Comparison of ENCODE assay signal across 20 cellular contexts in genomic region chr14:89600950-89601826, GRCh38.
DNase-seq lines count a peak whose midpoint lies in the region; ATAC-seq, FAIRE-seq and TF ChIP-seq lines count a peak whose summit lies in the region.
"Had no signal": no experiment of that assay in that cellular context is flagged by ENCODE, and none has a peak within 500 bp of the region (broad histone marks: within the 10 kb centered on the region; RNA-seq: fewer than 3 reads in every experiment).

No MANE protein-coding gene starts in this region.

- TF ChIP-seq CTCF in BJ (IDR thresholded peaks at IDR 0.05; ENCODE audit: insufficient read depth, low read depth, low read length) (no peak), cardiac fibroblast (IDR thresholded peaks at IDR 0.05; ENCODE audit: low read depth, low read length) (no peak)

- ATAC-seq in GM18502 (IDR thresholded peaks at IDR 0.05; ENCODE audit: poor library complexity, unreplicated experiment), result no peak
- ATAC-seq: activated T-cell treated with anti-CD3 and anti-CD28 coated beads, Interleukin-2, amount 50 U/mL, for 72 hours; lower lobe of right lung; pancreas had no signal

- peak; percentile 72 for DNase-seq in BJ (ENCODE audit: low read depth)
- no peak for DNase-seq in GM12892 (ENCODE audit: insufficient read length)
- peak; percentile 13 to 62 for DNase-seq in cardiac fibroblast (ENCODE audit: low read depth in 2 of 2)
- DNase-seq in islet precursor cell, result peak; percentile 65
- DNase-seq in cerebellum (ENCODE audit: low spot score), result no peak
- DNase-seq in cerebellar nuclear complex (lab: John Stamatoyannopoulos, UW), result no peak
- no peak for DNase-seq in HuH-7.5 (ENCODE audit: low spot score)
- DNase-seq: activated CD8-positive, alpha-beta memory T cell treated with anti-CD3 and anti-CD28 coated beads for 24 hours; activated T-cell treated with anti-CD3 and anti-CD28 coated beads, Interleukin-2, amount 50 U/mL, for 72 hours; brain microvascular endothelial cell; COR-L47; H7; lower lobe of right lung; NCI-H1417 treated with DMSO at 0.1 percent for 48 hours; NCI-H2171; NCI-H774; pancreas; sigmoid colon; stimulated activated naive CD4-positive, alpha-beta T cell had no signal

- CTCF ChIA-PET in BJ (lab: Yijun Ruan, JAX), result interaction anchor here (1.6 to 1.7 kb wide), 2 partner anchors 15 to 114 kb away, joined by 3 read pairs; no protein-coding TSS in a partner anchor

- H3K27me3 ChIP-seq in BJ (ENCODE audit: control insufficient read depth, insufficient read depth, low read length), result no peaks in the 10 kb centered on the region
- H3K27me3 ChIP-seq: brain microvascular endothelial cell, pancreas, sigmoid colon had no signal

- POLR2A ChIA-PET in BJ (lab: Charles Lee), result interaction anchor here (0.6 kb wide), 1 partner anchor 1035 kb away, joined by 4 read pairs; no protein-coding TSS in a partner anchor

- H3K4me3 ChIP-seq in BJ (ENCODE audit: low read depth, low read length), result no peak overlapping the region
- no peak overlapping the region for H3K4me3 ChIP-seq in cardiac fibroblast (replicated peaks in 1 of 2; ENCODE audit: low read depth in 2 of 2, low read length in 2 of 2)
- H3K4me3 ChIP-seq: lower lobe of right lung, pancreas, sigmoid colon had no signal

- no peak for TF ChIP-seq POLR2A in GM12892 (IDR thresholded peaks at IDR 0.05; ENCODE audit: low read depth, low read length)

- FAIRE-seq in GM12892 (lab: Jason Lieb, UNC), result peak; percentile 79
- FAIRE-seq: pancreas had no signal

- H3K36me3 ChIP-seq in BJ (ENCODE audit: control insufficient read depth, insufficient read depth, low read length), result no peaks in the 10 kb centered on the region
- H3K36me3 ChIP-seq: brain microvascular endothelial cell, lower lobe of right lung, pancreas, sigmoid colon had no signal

Comparison
In these comparisons a context has a peak if more than half of its experiments do, and no peak if none do; other contexts are left out.
1. DNase-seq: peak in BJ (single experiment), cardiac fibroblast (2 of 2) and islet precursor cell (single experiment); none in GM12892 (single experiment), cerebellum (single experiment), cerebellar nuclear complex (0 of 2) and HuH-7.5 (single experiment).